Comparison of ENCODE assay signal across 11 cellular contexts in genomic region chr9:123073991-123074422, GRCh38. TPM values are rescaled to one million over a fixed set of nuclear protein-coding genes. Genes with fewer than 3 reads are reported as not detected.
DNase-seq lines count a peak whose midpoint lies in the region; ATAC-seq and TF ChIP-seq lines count a peak whose summit lies in the region.
"Had no signal": no experiment of that assay in that cellular context is flagged by ENCODE, and none has a peak within 500 bp of the region (broad histone marks: within the 10 kb centered on the region; RNA-seq: fewer than 3 reads in every experiment).

No MANE protein-coding gene starts in this region.

- no peak for TF ChIP-seq POLR2A in adrenal gland (IDR thresholded peaks at IDR 0.05)

- CTCF ChIA-PET in mammary epithelial cell (lab: Charles Lee; ENCODE audit: low non-redundant PET), result no interaction called here

- intact Hi-C loops in mammary epithelial cell (cut with micrococcal nuclease) (no loop called here), lower lobe of right lung (cut with DNase I) (no loop called here), upper lobe of right lung (cut with DNase I) (no loop called here), adrenal gland (cut with DNase I) (no loop called here)

- no peaks in the 10 kb centered on the region for H3K79me2 ChIP-seq in mammary epithelial cell (ENCODE audit: insufficient read depth, low read length)

- dilution Hi-C loops in mammary epithelial cell (cut with HindIII; ENCODE audit: low sequenced_read_pairs), result no loop called here

- H3K9ac ChIP-seq in mammary epithelial cell (ENCODE audit: insufficient read depth, low read length), result no peak overlapping the region

- H3K36me3 ChIP-seq in mammary epithelial cell (ENCODE audit: insufficient read depth, low read length) (peaks cover 14% of the 10 kb centered on the region), lower lobe of right lung (peaks cover 88% of the 10 kb centered on the region), upper lobe of right lung (peaks cover 73% of the 10 kb centered on the region), adrenal gland (replicated peaks in 1 of 2) (peaks cover 0 to 5% of the 10 kb centered on the region in 2 donors)

- H3K4me3 ChIP-seq in mammary epithelial cell (replicated peaks in 1 of 3; ENCODE audit: insufficient read depth in 1 of 3, low read depth in 2 of 3, low read length in 3 of 3) (no peak overlapping the region), lower lobe of right lung (no peak overlapping the region), upper lobe of right lung (no peak overlapping the region), adrenal gland (no peak overlapping the region)

- TF ChIP-seq CTCF in HFFc6 (IDR thresholded peaks at IDR 0.05), result no peak; the same call in 1 of the 2 replicates
- no peak for TF ChIP-seq CTCF in mammary epithelial cell (conservative IDR thresholded peaks at IDR 0.05 in 1 of 2, IDR thresholded peaks at IDR 0.05 in 1 of 2; ENCODE audit: extremely low read depth in 1 of 2, insufficient read depth in 1 of 2, low read depth in 1 of 2, low read length in 2 of 2)
- TF ChIP-seq CTCF in lower lobe of right lung (IDR thresholded peaks at IDR 0.05), result no peak
- TF ChIP-seq CTCF in upper lobe of right lung (IDR thresholded peaks at IDR 0.05), result peak; percentile 7
- no peak for TF ChIP-seq CTCF in adrenal gland (IDR thresholded peaks at IDR 0.05)

- DNase-seq in HFFc6 (peak; percentile 71), mammary epithelial cell (peak; percentile 8), lower lobe of right lung (no peak), upper lobe of right lung (no peak), adrenal gland (no peak), T1000 (lab: John Stamatoyannopoulos, UW) (no peak)
- DNase-seq: GDM1, left cardiac atrium, NCI-H1436 treated with DMSO at 0.1 percent for 48 hours, retina had no signal

- H3K27me3 Mint-ChIP-seq in HFFc6 (ENCODE audit: insufficient read depth), result no peaks in the 10 kb centered on the region; the same call in 1 of the 2 replicates

- no TSS peak for BruUV-seq in mammary epithelial cell (replicated peaks; lab: Mats Ljungman, UMichigan)

- H3K27ac ChIP-seq in mammary epithelial cell (ENCODE audit: insufficient read depth, low read depth, low read length), result peak overlapping the region; percentile 7
- H3K27ac ChIP-seq in lower lobe of right lung, result peak overlapping the region; percentile 32
- H3K27ac ChIP-seq in upper lobe of right lung, result peak overlapping the region; percentile 43
- H3K27ac ChIP-seq in adrenal gland, result no peak overlapping the region

- in situ Hi-C loops in mammary epithelial cell (cut with MboI; ENCODE audit: low sequenced_read_pairs in 2 of 2), result no loop called here

- no peaks in the 10 kb centered on the region for H3K27me3 ChIP-seq in mammary epithelial cell (ENCODE audit: insufficient read depth, low read length)
- H3K27me3 ChIP-seq in lower lobe of right lung (ENCODE audit: low read depth), result no peaks in the 10 kb centered on the region
- no peaks in the 10 kb centered on the region for H3K27me3 ChIP-seq in upper lobe of right lung
- H3K27me3 ChIP-seq in adrenal gland, result no peaks in the 10 kb centered on the region

- no peaks in the 10 kb centered on the region for H3K9me3 ChIP-seq in mammary epithelial cell (replicated peaks; ENCODE audit: insufficient read depth, low read length)
- H3K9me3 ChIP-seq in lower lobe of right lung, result no peaks in the 10 kb centered on the region
- no peaks in the 10 kb centered on the region for H3K9me3 ChIP-seq in upper lobe of right lung
- no peaks in the 10 kb centered on the region for H3K9me3 ChIP-seq in adrenal gland (replicated peaks in 1 of 3)

- WGBS in mammary epithelial cell (ENCODE audit: low coverage, missing lambda C conversion rate), result 61% methylated on average over 1 of the region's 1 CpG
- WGBS in adrenal gland, 4 donors, result 81 to 95% (median 83%) methylated on average over 1 of the region's 1 CpG

- peaks cover 27% of the 10 kb centered on the region for H3K36me3 Mint-ChIP-seq in HFFc6 (ENCODE audit: low read depth)

- no peaks in the 10 kb centered on the region for H3K9me3 Mint-ChIP-seq in HFFc6

- H3K27ac Mint-ChIP-seq in HFFc6, result peak overlapping the region; percentile 73

- ATAC-seq in lower lobe of right lung (peak; percentile 53 to 63), upper lobe of right lung (no peak), esophagus mucosa (no peak)

- H3K4me1 ChIP-seq in mammary epithelial cell (ENCODE audit: insufficient read depth, low read length) (no peaks in the 10 kb centered on the region), lower lobe of right lung (peaks cover 20% of the 10 kb centered on the region), upper lobe of right lung (peaks cover 16% of the 10 kb centered on the region), adrenal gland (replicated peaks in 1 of 2) (peaks cover 0 to 11% of the 10 kb centered on the region in 2 donors)

- peak overlapping the region; percentile 49 for H3K4me3 Mint-ChIP-seq in HFFc6

- H2AFZ ChIP-seq in mammary epithelial cell (ENCODE audit: low read depth, low read length), result no peak overlapping the region

- H3K4me1 Mint-ChIP-seq in HFFc6 (ENCODE audit: low read depth), result peaks cover 36% of the 10 kb centered on the region

- no peak overlapping the region for H3K4me2 ChIP-seq in mammary epithelial cell (ENCODE audit: insufficient read depth, low read depth, low read length)

- H4K20me1 ChIP-seq in mammary epithelial cell (ENCODE audit: insufficient read depth, low read length), result no peaks in the 10 kb centered on the region

RNA-seq across cellular contexts. Expression of gene GPR21, which starts 40.5 kb away (rescaled TPM):
- under 1 TPM in 1 of 6 experiments, not detected in 5; 0.26 TPM for total RNA-seq in HFFc6 (2021; fragmentation: NEBNext Ultra II Directional; extraction: Animal tissue kit (Norgen Biotek cat#: 25700))
- total RNA-seq in mammary epithelial cell (1 to 10 TPM; 1.2 to 1.5 TPM), lower lobe of right lung (2.2 TPM), upper lobe of right lung (3.3 TPM), esophagus mucosa (0.76 TPM), adrenal gland (1 to 10 TPM in 3 of 8 donors, under 1 TPM in 3, not detected in 2; 0.14 to 1.7 (median 1.2) TPM)
- polyA plus RNA-seq in mammary epithelial cell (not detected), adrenal gland (under 1 TPM in 2 of 3 donors, not detected in 1; 0.22 to 0.32 TPM)
- not detected for polyA minus RNA-seq in mammary epithelial cell

Comparison
In these comparisons a context has a peak if more than half of its experiments do, and no peak if none do; other contexts are left out.
1. DNase-seq: peak in HFFc6 (single experiment) and mammary epithelial cell (single experiment); none in lower lobe of right lung (single experiment), upper lobe of right lung (single experiment), adrenal gland (0 of 7) and T1000 (single experiment).
2. H3K27ac ChIP-seq: peak in mammary epithelial cell (single experiment), lower lobe of right lung (single experiment) and upper lobe of right lung (single experiment); none in adrenal gland (0 of 5).
3. ATAC-seq: peak in lower lobe of right lung (2 of 2); none in upper lobe of right lung (single experiment) and esophagus mucosa (single experiment).